8 cellular contexts compared by ENCODE assay signal in genomic region chr7:30503273-30504212, GRCh38. TPM values are rescaled to one million over a fixed set of nuclear protein-coding genes. Genes with fewer than 3 reads are reported as not detected.
DNase-seq lines count a peak whose midpoint lies in the region; ATAC-seq and TF ChIP-seq lines count a peak whose summit lies in the region.

No MANE protein-coding gene starts in this region.

- POLR2A ChIA-PET in CD8-positive, alpha-beta memory T cell (lab: Charles Lee) = interaction anchor here (0.6 kb wide), 1 partner anchor 24 kb away, joined by 5 read pairs; no protein-coding TSS in a partner anchor

- peak overlapping the region; percentile 85 for H3K4me3 ChIP-seq in CD8-positive, alpha-beta memory T cell (ENCODE audit: low read length)
- peak overlapping the region; percentile 64 to 99 (median 91) for H3K4me3 ChIP-seq in dorsolateral prefrontal cortex

- no peaks in the 10 kb centered on the region for H3K9me3 ChIP-seq in CD8-positive, alpha-beta memory T cell (ENCODE audit: low read length)

- peaks cover 0 to 2% of the 10 kb centered on the region in 2 donors for H3K27me3 Mint-ChIP-seq in CD8-positive, alpha-beta memory T cell
- no peaks in the 10 kb centered on the region for H3K27me3 Mint-ChIP-seq in neural crest cell (ENCODE audit: low read depth)

- no peaks in the 10 kb centered on the region for H3K27me3 ChIP-seq in CD8-positive, alpha-beta memory T cell (ENCODE audit: insufficient read depth, low read length, poor library complexity, severe bottlenecking)
- H3K27me3 ChIP-seq in dorsolateral prefrontal cortex = no peaks in the 10 kb centered on the region

- CTCF ChIA-PET in CD8-positive, alpha-beta memory T cell (lab: Charles Lee) = interaction anchor here (0.8 to 1.0 kb wide), 2 partner anchors 10 to 236 kb away, joined by 3 read pairs; no protein-coding TSS in a partner anchor

- peaks cover 17% of the 10 kb centered on the region for H3K4me1 ChIP-seq in CD8-positive, alpha-beta memory T cell (ENCODE audit: insufficient read depth, low read length)

- peak overlapping the region; percentile 66 for H3K27ac ChIP-seq in CD8-positive, alpha-beta memory T cell (ENCODE audit: low read depth, low read length)
- H3K27ac ChIP-seq in dorsolateral prefrontal cortex = peak overlapping the region in 7 of 59 donors; percentile 11 to 84 (median 71)

- TF ChIP-seq POLR2A in GM18505 (IDR thresholded peaks at IDR 0.05; ENCODE audit: borderline replicate concordance, extremely low read depth, insufficient read depth, insufficient read length) = no peak

- H3K36me3 Mint-ChIP-seq in CD8-positive, alpha-beta memory T cell = peaks cover 0 to 22% (median 2%) of the 10 kb centered on the region in 3 donors
- H3K36me3 Mint-ChIP-seq in neural crest cell (ENCODE audit: low read depth) = peaks cover 40% of the 10 kb centered on the region

- H3K27ac Mint-ChIP-seq in CD8-positive, alpha-beta memory T cell = peak overlapping the region; percentile 1 to 93 (median 90)
- no peak overlapping the region for H3K27ac Mint-ChIP-seq in neural crest cell (ENCODE audit: unreplicated experiment)

- no peak for DNase-seq in CD8-positive, alpha-beta memory T cell
- DNase-seq in NAMALWA (ENCODE audit: low spot score) (peak; percentile 35), dorsolateral prefrontal cortex (no peak), neural crest cell (ENCODE audit: low read depth, low spot score) (no peak), SW480 (ENCODE audit: low spot score) (no peak), posterior cingulate gyrus (no peak), left colon (no peak)

- intact Hi-C loops in dorsolateral prefrontal cortex (cut with DNase I) = loop anchor here (2.0 to 10.0 kb wide), 4 partner anchors 25 to 329 kb away; partner anchors contain the start of genes NOD1 (in 1 of the 2) and ZNRF2 (in 1 of the 2)
- intact Hi-C loops in posterior cingulate gyrus (cut with DNase I) = loop anchor here (2.0 kb wide), 1 partner anchor 219 kb away; the partner anchor contains the start of gene ZNRF2
- intact Hi-C loops in left colon (cut with DNase I, micrococcal nuclease) = no loop called here

- peaks cover 35 to 59% (median 39%) of the 10 kb centered on the region in 3 donors for H3K4me1 Mint-ChIP-seq in CD8-positive, alpha-beta memory T cell
- H3K4me1 Mint-ChIP-seq in neural crest cell = peaks cover 28% of the 10 kb centered on the region

- no peaks in the 10 kb centered on the region for H3K9me3 Mint-ChIP-seq in CD8-positive, alpha-beta memory T cell
- peaks cover 16% of the 10 kb centered on the region for H3K9me3 Mint-ChIP-seq in neural crest cell

- ATAC-seq in GM18505 (IDR thresholded peaks at IDR 0.05; ENCODE audit: unreplicated experiment) (no peak), left colon (no peak)

- H3K4me3 Mint-ChIP-seq in CD8-positive, alpha-beta memory T cell = peak overlapping the region; percentile 88 to 99 (median 91)
- H3K4me3 Mint-ChIP-seq in neural crest cell = peak overlapping the region; percentile 87

- TF ChIP-seq CTCF in dorsolateral prefrontal cortex (IDR thresholded peaks at IDR 0.05 in 54 of 56, conservative IDR thresholded peaks at IDR 0.05 in 2 of 56; ENCODE audit: low read depth in 1 of 56, partially characterized antibody in 56 of 56) (no peak), neural crest cell (conservative IDR thresholded peaks at IDR 0.05) (no peak)

- no peaks in the 10 kb centered on the region for H3K36me3 ChIP-seq in CD8-positive, alpha-beta memory T cell (ENCODE audit: insufficient read depth, low read length)

RNA-seq across cellular contexts. Expression of gene GGCT, which starts 1.1 kb away (rescaled TPM):
- total RNA-seq in CD8-positive, alpha-beta memory T cell = 10 to 100 TPM; 69.3 to 73.1 TPM
- 25.1 TPM for polyA plus RNA-seq in CD8-positive, alpha-beta memory T cell
- total RNA-seq in dorsolateral prefrontal cortex (10 to 100 TPM; 14.1 to 56.5 (median 30.5) TPM), neural crest cell (73.1 and 77.5 TPM in 2 replicates), left colon (10 to 100 TPM; 34.8 to 47.6 TPM)

RNA-seq across cellular contexts. Expression of gene NOD1, which starts 25.0 kb away (rescaled TPM):
- total RNA-seq in CD8-positive, alpha-beta memory T cell = 1 to 10 TPM; 8.4 to 8.8 TPM
- polyA plus RNA-seq in CD8-positive, alpha-beta memory T cell = 8.8 TPM
- total RNA-seq in dorsolateral prefrontal cortex (10 to 100 TPM in 8 of 120 experiments, 1 to 10 TPM in 112; 2.5 to 12.4 (median 5.4) TPM), neural crest cell (8.1 and 9.1 TPM in 2 replicates), left colon (10 to 100 TPM; 12.7 to 14.5 TPM)

Comparison
In these comparisons a context has a peak if more than half of its experiments do, and no peak if none do; other contexts are left out.
1. intact Hi-C loops: an anchor here in dorsolateral prefrontal cortex (2.0 to 10.0 kb wide) and posterior cingulate gyrus (2.0 kb wide); none called in left colon.